Comparison of ENCODE assay signal across 2 cellular contexts in genomic region chr3:45552773-45553371, GRCh38.
TF ChIP-seq lines count a peak whose summit lies in the region.

No MANE protein-coding gene starts in this region.

TF ChIP-seq in IMR-90, 13 proteins besides CTCF, POLR2A, EP300 and RAD21:
- TF ChIP-seq RFX5 (IDR thresholded peaks at IDR 0.05; ENCODE audit: low read depth, low read length) (no peak), CHD1 (IDR thresholded peaks at IDR 0.05; ENCODE audit: low read depth, low read length) (no peak), MXI1 (IDR thresholded peaks at IDR 0.05; ENCODE audit: borderline replicate concordance, low read depth, low read length) (no peak), MAZ (IDR thresholded peaks at IDR 0.05; ENCODE audit: borderline replicate concordance, low read depth, low read length) (no peak), RCOR1 (IDR thresholded peaks at IDR 0.05; ENCODE audit: insufficient replicate concordance, low read length) (no peak)
TF ChIP-seq in IMR-90: peak in this region for 0.

TF ChIP-seq in H1, 55 proteins besides CTCF, POLR2A, EP300 and RAD21:
- no peak for TF ChIP-seq BACH1 (IDR thresholded peaks at IDR 0.05; ENCODE audit: low read length)
- no peak for TF ChIP-seq SIX5 (IDR thresholded peaks at IDR 0.05; ENCODE audit: low read depth, low read length)
- TF ChIP-seq CREB1 (IDR thresholded peaks at IDR 0.05) = no peak
- TF ChIP-seq NRF1 (IDR thresholded peaks at IDR 0.05; ENCODE audit: low read depth, low read length) = no peak
- no peak for TF ChIP-seq E2F6 (IDR thresholded peaks at IDR 0.05)
- no peak for TF ChIP-seq EZH2 (IDR thresholded peaks at IDR 0.05; ENCODE audit: low read depth, low read length, severe bottlenecking)
- TF ChIP-seq EGR1 (IDR thresholded peaks at IDR 0.05; ENCODE audit: borderline replicate concordance, low read depth, low read length) = no peak
- no peak for TF ChIP-seq BRCA1 (IDR thresholded peaks at IDR 0.05; ENCODE audit: low read depth, low read length)
- no peak for TF ChIP-seq TAF7 (optimal IDR thresholded peaks at IDR 0.05; ENCODE audit: borderline replicate concordance, low read depth, low read length)
- no peak for TF ChIP-seq SIN3A (conservative IDR thresholded peaks at IDR 0.05 in 1 of 2, IDR thresholded peaks at IDR 0.05 in 1 of 2; ENCODE audit: low read depth in 1 of 2, low read length in 2 of 2)
- no peak for TF ChIP-seq GTF2F1 (IDR thresholded peaks at IDR 0.05; ENCODE audit: borderline replicate concordance, low read depth, low read length)
- TF ChIP-seq YY1 (IDR thresholded peaks at IDR 0.05; ENCODE audit: low read depth, low read length) = no peak
- no peak for TF ChIP-seq KDM5A (IDR thresholded peaks at IDR 0.05; ENCODE audit: low read length)
